Comparison of ENCODE assay signal across 7 cellular contexts in genomic region chr1:229508823-229509337, GRCh38. TPM values are rescaled to one million over a fixed set of nuclear protein-coding genes. Genes with fewer than 3 reads are reported as not detected.
DNase-seq lines count a peak whose midpoint lies in the region; ATAC-seq and TF ChIP-seq lines count a peak whose summit lies in the region.

No MANE protein-coding gene starts in this region.

- peaks cover 12% of the 10 kb centered on the region for H3K36me3 Mint-ChIP-seq in T-helper 2 cell treated with Interferon-gamma antibody and Interleukin-4, amounts not matched to agents 5 μg/mL and 100 μg/mL, for 36 hours (ENCODE audit: low read depth)

- DNase-seq in T-helper 2 cell treated with Interferon-gamma antibody and Interleukin-4, amounts not matched to agents 5 μg/mL and 100 μg/mL, for 36 hours (ENCODE audit: low spot score), result no peak
- DNase-seq in fibroblast of villous mesenchyme (ENCODE audit: low read depth), result no peak
- no peak for DNase-seq in psoas muscle
- DNase-seq in NCI-H2107 treated with DMSO at 0.1 percent for 48 hours (lab: John Stamatoyannopoulos, UW; ENCODE audit: unreplicated experiment), result no peak
- no peak for DNase-seq in superior temporal gyrus (ENCODE audit: extremely low spot score)

- intact Hi-C loops in psoas muscle (cut with DNase I), result no loop called here

- peak overlapping the region; percentile 96 for H3K27ac Mint-ChIP-seq in T-helper 2 cell treated with Interferon-gamma antibody and Interleukin-4, amounts not matched to agents 5 μg/mL and 100 μg/mL, for 36 hours

- 68 to 71% (median 70%) methylated on average over 7 of the region's 7 CpGs for whole genome bisulfite sequencing in psoas muscle, 3 donors

- peak overlapping the region; percentile 91 for H3K4me3 Mint-ChIP-seq in T-helper 2 cell treated with Interferon-gamma antibody and Interleukin-4, amounts not matched to agents 5 μg/mL and 100 μg/mL, for 36 hours

- peaks cover 10% of the 10 kb centered on the region for H3K4me1 ChIP-seq in psoas muscle

- H3K4me3 ChIP-seq in fibroblast of villous mesenchyme (ENCODE audit: low read depth, low read length) (peak overlapping the region; percentile 87), psoas muscle (peak overlapping the region; percentile 89)

- peaks cover 21% of the 10 kb centered on the region for H3K4me1 Mint-ChIP-seq in T-helper 2 cell treated with Interferon-gamma antibody and Interleukin-4, amounts not matched to agents 5 μg/mL and 100 μg/mL, for 36 hours (ENCODE audit: low read depth)

- peaks cover 3% of the 10 kb centered on the region for H3K27me3 Mint-ChIP-seq in T-helper 2 cell treated with Interferon-gamma antibody and Interleukin-4, amounts not matched to agents 5 μg/mL and 100 μg/mL, for 36 hours (ENCODE audit: low read depth)

- ATAC-seq in HG03139 (IDR thresholded peaks at IDR 0.05; ENCODE audit: unreplicated experiment) (peak; percentile 6), psoas muscle (peak in 2 of 4 donors; percentile 9 to 14), HG03460 (IDR thresholded peaks at IDR 0.05; ENCODE audit: unreplicated experiment) (no peak)

- peak overlapping the region; percentile 94 for H3K27ac ChIP-seq in psoas muscle

- H3K9me3 ChIP-seq in psoas muscle, result no peaks in the 10 kb centered on the region

- no peaks in the 10 kb centered on the region for H3K9me3 Mint-ChIP-seq in T-helper 2 cell treated with Interferon-gamma antibody and Interleukin-4, amounts not matched to agents 5 μg/mL and 100 μg/mL, for 36 hours

- no peaks in the 10 kb centered on the region for H3K27me3 ChIP-seq in psoas muscle (ENCODE audit: insufficient read depth in 3 of 3, low read length in 2 of 3)

- H3K36me3 ChIP-seq in psoas muscle (ENCODE audit: insufficient read depth in 1 of 2, low read depth in 1 of 2), result peaks cover 3 to 18% of the 10 kb centered on the region in 2 donors

- TF ChIP-seq CTCF in fibroblast of villous mesenchyme (IDR thresholded peaks at IDR 0.05; ENCODE audit: insufficient read depth, low read depth, low read length), result no peak
- TF ChIP-seq CTCF in psoas muscle (IDR thresholded peaks at IDR 0.05), result no peak

RNA-seq across cellular contexts. Expression of gene NUP133, which starts 0.7 kb away (rescaled TPM):
- 34.5 and 39.7 TPM in 2 replicates for total RNA-seq in fibroblast of villous mesenchyme
- total RNA-seq in psoas muscle, result 10 to 100 TPM; 24.1 to 29.3 (median 26.4) TPM
- polyA plus RNA-seq in psoas muscle, result 10 to 100 TPM in 1 of 3 donors, 1 to 10 TPM in 2; 9.3 to 18.7 (median 9.5) TPM

RNA-seq across cellular contexts. Expression of gene ABCB10, which starts 49.6 kb away (rescaled TPM):
- 17.4 and 18.1 TPM in 2 replicates for total RNA-seq in fibroblast of villous mesenchyme
- 10 to 100 TPM in 3 of 4 donors, 1 to 10 TPM in 1; 9.8 to 20.8 (median 17.5) TPM for total RNA-seq in psoas muscle
- polyA plus RNA-seq in psoas muscle, result 10 to 100 TPM in 1 of 3 donors, 1 to 10 TPM in 2; 6.9 to 10.8 (median 9.0) TPM
